Comparison of ENCODE assay signal across 1 cellular context in genomic region chr1:108217007-108217406, GRCh38.
TF ChIP-seq lines count a peak whose summit lies in the region.

No MANE protein-coding gene starts in this region.

TF ChIP-seq in HCT116, 20 proteins besides CTCF, POLR2A, EP300 and RAD21:
- TF ChIP-seq FOSL1 (IDR thresholded peaks at IDR 0.05; ENCODE audit: low read depth) (peak; percentile 59), JUND (IDR thresholded peaks at IDR 0.05) (peak; percentile 46)
